Comparison of ENCODE assay signal across 14 cellular contexts in the genomic region with DNA sequence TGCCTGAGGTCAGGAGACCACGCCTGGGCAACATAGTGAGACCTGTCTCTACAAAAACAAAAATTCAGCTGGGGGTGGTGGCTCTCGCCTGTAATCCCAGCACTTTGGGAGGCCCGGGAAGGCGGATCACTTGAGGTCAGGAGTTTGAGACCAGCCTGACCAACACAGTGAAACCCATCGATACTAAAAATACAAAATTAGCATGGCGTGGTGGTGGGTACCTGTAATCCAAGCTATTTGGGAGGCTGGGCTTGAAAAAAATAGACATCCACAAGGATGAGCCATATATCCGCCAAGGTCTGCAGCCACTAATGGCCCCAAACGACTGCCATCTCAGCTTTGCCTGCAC. TPM values are rescaled to one million over a fixed set of nuclear protein-coding genes. Genes with fewer than 3 reads are reported as not detected.
DNase-seq lines count a peak whose midpoint lies in the region; ATAC-seq, FAIRE-seq and TF ChIP-seq lines count a peak whose summit lies in the region.
"Had no signal": no experiment of that assay in that cellular context is flagged by ENCODE, and none has a peak within 500 bp of the region (broad histone marks: within the 10 kb centered on the region; RNA-seq: fewer than 3 reads in every experiment).

No MANE protein-coding gene starts in this region.

- peak overlapping the region; percentile 5 for H3K4me3 Mint-ChIP-seq in CD8-positive, alpha-beta T cell
- H3K4me3 Mint-ChIP-seq in effector memory CD8-positive, alpha-beta T cell = peak overlapping the region; percentile 29 to 35

- DNase-seq in A549 (ENCODE audit: low read depth in 1 of 2, low spot score in 1 of 2) (no peak), RWPE1 (ENCODE audit: low spot score) (no peak), COR-L47 (lab: John Stamatoyannopoulos, UW) (no peak), HAP-1 (ENCODE audit: low spot score in 2 of 2) (no peak), upper lobe of right lung (no peak), tibial artery (no peak)
- DNase-seq in CD8-positive, alpha-beta T cell = no peak
- no peak for DNase-seq in effector memory CD8-positive, alpha-beta T cell
- DNase-seq: GF-D8; head of caudate nucleus; NK-92 treated with Interleukin-12 subunit alpha and Interleukin-12 subunit beta, amount 100 ng/mL, for 24 hours; stimulated activated CD4-positive, alpha-beta T cell treated with anti-CD3 and anti-CD28 coated beads, Interleukin-4, amount 100 ng/mL, for 1 hour; stimulated activated naive CD4-positive, alpha-beta T cell had no signal

- POLR2A ChIA-PET in A549 (lab: Yijun Ruan, JAX) (interaction anchor here (0.6 to 2.7 kb wide), 9 partner anchors 9 to 100 kb away, joined by 3 to 17 read pairs (median 3); a partner anchor contains a TSS), RWPE1 (lab: Yijun Ruan, JAX; ENCODE audit: low non-redundant PET) (interaction anchor here (0.6 kb wide), 2 partner anchors 17 to 55 kb away, joined by 3 read pairs; no protein-coding TSS in a partner anchor)
- POLR2A ChIA-PET in CD8-positive, alpha-beta T cell (lab: Charles Lee) = interaction anchor here (0.6 to 1.9 kb wide), 2 partner anchors 13 to 100 kb away, joined by 3 to 6 read pairs; a partner anchor contains a TSS

- H3K4me1 Mint-ChIP-seq in CD8-positive, alpha-beta T cell (ENCODE audit: low read depth) = peaks cover 47% of the 10 kb centered on the region
- H3K4me1 Mint-ChIP-seq in effector memory CD8-positive, alpha-beta T cell (ENCODE audit: low read depth in 2 of 2) = peaks cover 26 to 39% of the 10 kb centered on the region in 2 donors

- H3K27ac ChIP-seq in A549 (peak overlapping the region; percentile 83 to 90; a peak in 4 of 6 replicates), RWPE1 (peak overlapping the region; percentile 90), upper lobe of right lung (no peak overlapping the region), tibial artery (no peak overlapping the region)
- H3K27ac ChIP-seq in CD8-positive, alpha-beta T cell (ENCODE audit: low read depth, low read length) = no peak overlapping the region
- H3K27ac ChIP-seq: BLaER1 had no signal

- H3K4me1 ChIP-seq in A549 = peaks cover 79% of the 10 kb centered on the region
- peaks cover 25% of the 10 kb centered on the region for H3K4me1 ChIP-seq in CD8-positive, alpha-beta T cell (ENCODE audit: insufficient read depth, low read length)
- H3K4me1 ChIP-seq in HAP-1 = peaks cover 17% of the 10 kb centered on the region
- H3K4me1 ChIP-seq in upper lobe of right lung = peaks cover 49% of the 10 kb centered on the region
- peaks cover 0 to 50% (median 38%) of the 10 kb centered on the region in 4 donors for H3K4me1 ChIP-seq in tibial artery

- no peaks in the 10 kb centered on the region for H3K9me3 Mint-ChIP-seq in CD8-positive, alpha-beta T cell
- H3K9me3 Mint-ChIP-seq in effector memory CD8-positive, alpha-beta T cell = no peaks in the 10 kb centered on the region

- no peak overlapping the region for H3K27ac Mint-ChIP-seq in CD8-positive, alpha-beta T cell
- H3K27ac Mint-ChIP-seq in effector memory CD8-positive, alpha-beta T cell = peak overlapping the region in 1 of 2 donors; percentile 97

- CTCF ChIA-PET in A549 (lab: Yijun Ruan, JAX) = interaction anchor here (0.6 to 23.5 kb wide), 9 partner anchors 15 to 435 kb away, joined by 3 to 457 read pairs (median 7); a partner anchor contains a TSS
- CTCF ChIA-PET in CD8-positive, alpha-beta T cell (lab: Charles Lee) = interaction anchor here (0.6 to 1.0 kb wide), 2 partner anchors 14 to 147 kb away, joined by 3 read pairs; no protein-coding TSS in a partner anchor
- CTCF ChIA-PET in RWPE1 (lab: Yijun Ruan, JAX) = interaction anchor here (1.2 to 1.7 kb wide), 2 partner anchors 12 to 35 kb away, joined by 3 to 8 read pairs; a partner anchor contains a TSS

- TF ChIP-seq POLR2A in A549 (IDR thresholded peaks at IDR 0.05; ENCODE audit: low read length) = no peak

- no peak for TF ChIP-seq RAD21 in A549 (conservative IDR thresholded peaks at IDR 0.05 in 1 of 2, IDR thresholded peaks at IDR 0.05 in 1 of 2)

- H3K4me3 ChIP-seq in A549 (peak overlapping the region; percentile 80; the same call in 1 of the 3 replicates), HAP-1 (no peak overlapping the region), upper lobe of right lung (no peak overlapping the region), tibial artery (no peak overlapping the region)
- H3K4me3 ChIP-seq in CD8-positive, alpha-beta T cell (ENCODE audit: low read depth, low read length) = no peak overlapping the region
- H3K4me3 ChIP-seq: BLaER1 had no signal

- H3K9me3 ChIP-seq in A549 = no peaks in the 10 kb centered on the region
- no peaks in the 10 kb centered on the region for H3K9me3 ChIP-seq in CD8-positive, alpha-beta T cell (ENCODE audit: low read length)
- 0 out of 2 replicates have a peak, but pooled peaks cover 4% of the 10 kb centered on the region for H3K9me3 ChIP-seq in HAP-1
- no peaks in the 10 kb centered on the region for H3K9me3 ChIP-seq in upper lobe of right lung
- H3K9me3 ChIP-seq in tibial artery = no peaks in the 10 kb centered on the region
- H3K9me3 ChIP-seq: BLaER1 had no signal

- 87% methylated on average over 8 of the region's 8 CpGs for WGBS in A549 (ENCODE audit: missing lambda C conversion rate)

- H3K36me3 ChIP-seq in CD8-positive, alpha-beta T cell (ENCODE audit: insufficient read depth, low read length) = peaks cover 21% of the 10 kb centered on the region
- H3K36me3 ChIP-seq in HAP-1 (replicated peaks) (peaks cover 40% of the 10 kb centered on the region), upper lobe of right lung (peaks cover 33% of the 10 kb centered on the region), tibial artery (peaks cover 24 to 36% (median 35%) of the 10 kb centered on the region in 3 donors)

- no peaks in the 10 kb centered on the region for H3K27me3 Mint-ChIP-seq in CD8-positive, alpha-beta T cell (ENCODE audit: low read depth)
- H3K27me3 Mint-ChIP-seq in effector memory CD8-positive, alpha-beta T cell = peaks cover 0 to 5% of the 10 kb centered on the region in 2 donors

- in situ Hi-C loops in HAP-1 (cut with MboI; ENCODE audit: low sequenced_read_pairs) = no loop called here

- TF ChIP-seq EP300 in A549 (IDR thresholded peaks at IDR 0.05) = no peak

- peaks cover 40% of the 10 kb centered on the region for H3K36me3 Mint-ChIP-seq in CD8-positive, alpha-beta T cell
- H3K36me3 Mint-ChIP-seq in effector memory CD8-positive, alpha-beta T cell (ENCODE audit: insufficient read depth) = peaks cover 71% of the 10 kb centered on the region

- ATAC-seq in A549 (no peak), upper lobe of right lung (no peak)
- no peak for ATAC-seq in CD8-positive, alpha-beta T cell
- no peak for ATAC-seq in effector memory CD8-positive, alpha-beta T cell (replicated peaks)

- FAIRE-seq in A549 (lab: Jason Lieb, UNC) = no peak

- intact Hi-C loops in CD8-positive, alpha-beta T cell (cut with DNase I, micrococcal nuclease) = no loop called here
- intact Hi-C loops in upper lobe of right lung (cut with DNase I) = no loop called here
- intact Hi-C loops in tibial artery (cut with DNase I; ENCODE audit: low total_unique reads) = no loop called here

- H3K27me3 ChIP-seq in CD8-positive, alpha-beta T cell (ENCODE audit: insufficient read depth, low read length) = no peaks in the 10 kb centered on the region
- H3K27me3 ChIP-seq in HAP-1 (ENCODE audit: low read depth) (no peaks in the 10 kb centered on the region), upper lobe of right lung (no peaks in the 10 kb centered on the region), tibial artery (no peaks in the 10 kb centered on the region)
- H3K27me3 ChIP-seq: BLaER1 had no signal

- H3K4me2 ChIP-seq in A549 = peak overlapping the region; percentile 91; the same call in 2 of the 3 replicates
- H3K4me2 ChIP-seq: BLaER1 had no signal

- TF ChIP-seq CTCF in A549 (IDR thresholded peaks at IDR 0.05) = no peak
- no peak for TF ChIP-seq CTCF in CD8-positive, alpha-beta T cell (IDR thresholded peaks at IDR 0.05)
- TF ChIP-seq CTCF in RWPE1 (conservative IDR thresholded peaks at IDR 0.05; ENCODE audit: low read depth) = no peak
- TF ChIP-seq CTCF in upper lobe of right lung (IDR thresholded peaks at IDR 0.05) = no peak
- no peak for TF ChIP-seq CTCF in tibial artery (IDR thresholded peaks at IDR 0.05)

RNA-seq across cellular contexts. Expression of a gene that starts 3.1 kb away (rescaled TPM):
- 4,855 and 5,722 TPM in 2 replicates for polyA plus RNA-seq in A549 (2011; rRNA removed)
- polyA plus RNA-seq in A549 (2012; cell fraction: cytosol; rRNA removed) = 15,003 and 17,959 TPM in 2 replicates
- polyA plus RNA-seq in A549 (2012; cell fraction: nucleus; rRNA removed) = 8,488 and 9,467 TPM in 2 replicates
- 4,280 to 4,348 TPM (median 4,297 TPM) in 3 replicates for polyA plus RNA-seq in A549 (2017; fragmentation: RNase III; extraction: RNeasy Plus Mini Kit Qiagen cat#74134 plus additional on column Dnase treatment)
- 5,249 and 5,947 TPM in 2 replicates for polyA minus RNA-seq in A549 (2011; rRNA and poly(A)+ RNA removed)
- total RNA-seq in CD8-positive, alpha-beta T cell = 1,000 to 10,000 TPM; 4,439 to 4,447 TPM
- 1,446 TPM for total RNA-seq in upper lobe of right lung

RNA-seq across cellular contexts. Expression of a gene that starts 12.7 kb away (rescaled TPM):
- polyA plus RNA-seq in A549 (2011; rRNA removed) = 133 and 186 TPM in 2 replicates
- polyA plus RNA-seq in A549 (2012; cell fraction: cytosol; rRNA removed) = 147 and 165 TPM in 2 replicates
- 393 and 418 TPM in 2 replicates for polyA plus RNA-seq in A549 (2012; cell fraction: nucleus; rRNA removed)
- polyA plus RNA-seq in A549 (2017; fragmentation: RNase III; extraction: RNeasy Plus Mini Kit Qiagen cat#74134 plus additional on column Dnase treatment) = 200 to 223 TPM (median 222 TPM) in 3 replicates
- 133 and 149 TPM in 2 replicates for polyA minus RNA-seq in A549 (2011; rRNA and poly(A)+ RNA removed)
- total RNA-seq in CD8-positive, alpha-beta T cell = 100 to 1,000 TPM; 303 to 329 TPM
- 98.4 TPM for total RNA-seq in upper lobe of right lung

RNA-seq across cellular contexts. Expression of a gene that starts 20.2 kb away (rescaled TPM):
- polyA plus RNA-seq in A549 (2011; rRNA removed) = 21.6 and 35.1 TPM in 2 replicates
- polyA plus RNA-seq in A549 (2012; cell fraction: cytosol; rRNA removed) = 17.7 and 23.5 TPM in 2 replicates
- 94.8 and 104 TPM in 2 replicates for polyA plus RNA-seq in A549 (2012; cell fraction: nucleus; rRNA removed)
- polyA plus RNA-seq in A549 (2017; fragmentation: RNase III; extraction: RNeasy Plus Mini Kit Qiagen cat#74134 plus additional on column Dnase treatment) = 32.2 to 41.7 TPM (median 39.1 TPM) in 3 replicates
- polyA minus RNA-seq in A549 (2011; rRNA and poly(A)+ RNA removed) = 43.4 and 45.6 TPM in 2 replicates
- 10 to 100 TPM; 54.8 to 69.0 TPM for total RNA-seq in CD8-positive, alpha-beta T cell
- 32.4 TPM for total RNA-seq in upper lobe of right lung

RNA-seq across cellular contexts. Expression of a gene that starts 26.0 kb away (rescaled TPM):
- polyA plus RNA-seq in A549 (2011; rRNA removed) (29.1 and 35.6 TPM in 2 replicates), A549 (2017; fragmentation: RNase III; extraction: RNeasy Plus Mini Kit Qiagen cat#74134 plus additional on column Dnase treatment) (16.5 to 22.1 TPM (median 18.3 TPM) in 3 replicates)
- polyA plus RNA-seq in A549 (2012; cell fraction: cytosol; rRNA removed) = 37.1 and 59.9 TPM in 2 replicates
- 113 and 124 TPM in 2 replicates for polyA plus RNA-seq in A549 (2012; cell fraction: nucleus; rRNA removed)
- 13.2 and 18.9 TPM in 2 replicates for polyA minus RNA-seq in A549 (2011; rRNA and poly(A)+ RNA removed)
- total RNA-seq in CD8-positive, alpha-beta T cell = 1,000 to 10,000 TPM; 1,672 to 1,779 TPM
- total RNA-seq in upper lobe of right lung = 224 TPM

RNA-seq across cellular contexts. Expression of a gene that starts 41.5 kb away (rescaled TPM):
- 55.7 and 57.5 TPM in 2 replicates for polyA plus RNA-seq in A549 (2011; rRNA removed)
- polyA plus RNA-seq in A549 (2012; cell fraction: cytosol; rRNA removed) = 62.4 and 81.8 TPM in 2 replicates
- 48.3 and 60.2 TPM in 2 replicates for polyA plus RNA-seq in A549 (2012; cell fraction: nucleus; rRNA removed)
- 47.7 to 50.7 TPM (median 48.7 TPM) in 3 replicates for polyA plus RNA-seq in A549 (2017; fragmentation: RNase III; extraction: RNeasy Plus Mini Kit Qiagen cat#74134 plus additional on column Dnase treatment)
- 48.8 and 57.0 TPM in 2 replicates for polyA minus RNA-seq in A549 (2011; rRNA and poly(A)+ RNA removed)
- total RNA-seq in CD8-positive, alpha-beta T cell = 10 to 100 TPM; 45.9 to 55.1 TPM
- 28.8 TPM for total RNA-seq in upper lobe of right lung

Comparison
In these comparisons a context has a peak if more than half of its experiments do, and no peak if none do; other contexts are left out.
1. H3K27ac ChIP-seq: peak in A549 (2 of 2) and RWPE1 (single experiment); none in CD8-positive, alpha-beta T cell (single experiment), upper lobe of right lung (single experiment) and tibial artery (0 of 2).